In the genomic region with DNA sequence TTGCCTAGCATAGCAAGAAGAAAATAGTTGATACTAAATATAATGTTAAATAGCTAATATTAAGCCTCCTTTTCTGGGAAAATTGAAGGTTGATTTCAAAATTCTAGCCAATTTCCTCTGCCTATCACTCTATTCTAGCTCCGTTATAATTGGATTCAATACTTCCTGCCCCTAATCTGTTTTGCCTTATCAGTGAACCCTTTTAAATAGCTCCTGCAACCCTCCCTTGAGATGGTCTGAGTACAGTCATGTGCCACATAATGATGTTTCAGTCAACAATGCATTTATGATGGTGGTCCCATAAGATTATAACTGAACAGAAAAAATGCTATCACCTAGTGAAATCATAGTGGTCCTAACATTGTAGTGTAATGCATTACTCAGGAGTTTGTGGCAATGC, we compare ENCODE assay signal across 31 cellular contexts.
"Had no signal": no experiment of that assay in that cellular context is flagged by ENCODE, and none has a peak within 500 bp of the region (broad histone marks: within the 10 kb centered on the region; RNA-seq: fewer than 3 reads in every experiment).

No MANE protein-coding gene starts in this region.

- H3K4me3 ChIP-seq: adrenal gland, body of pancreas, breast epithelium had no signal

- H3K27me3 ChIP-seq: adrenal gland, body of pancreas, brain microvascular endothelial cell, breast epithelium had no signal

- H3K36me3 ChIP-seq: adrenal gland, brain microvascular endothelial cell, breast epithelium had no signal

- DNase-seq: activated B cell treated with CpG ODN at 0.5 μM for 24 hours; activated CD4-positive, alpha-beta memory T cell treated with anti-CD3 and anti-CD28 coated beads for 36 hours; activated CD4-positive, alpha-beta T cell treated with anti-CD3 and anti-CD28 coated beads for 4 hours; activated CD4-positive, alpha-beta T cell treated with anti-CD3 and anti-CD28 coated beads, Interleukin-2, amount 10 ng/mL, durations not matched to agents 24 days and 14 days; activated CD4-positive, alpha-beta T cell treated with anti-CD3 and anti-CD28 coated beads, Interleukin-2, amount 50 U/mL, for 1 hour; activated CD4-positive, alpha-beta T cell treated with anti-CD3 and anti-CD28 coated beads, Interleukin-2, amount 50 U/mL, for 4 hours; activated CD4-positive, CD25-positive, alpha-beta regulatory T cell treated with anti-CD3 and anti-CD28 coated beads, Interleukin-2, amount 50 U/mL, for 72 hours; activated CD8-positive, alpha-beta memory T cell treated with anti-CD3 and anti-CD28 coated beads, Interleukin-2, amount 50 U/mL, for 4 hours; activated CD8-positive, alpha-beta T cell treated with anti-CD3 and anti-CD28 coated beads for 36 hours; activated effector memory CD4-positive, alpha-beta T cell treated with anti-CD3 and anti-CD28 coated beads, Interleukin-2, amount 50 U/mL, for 16 hours; activated gamma-delta T cell treated with Interleukin-2 at 50 U/mL for 16 hours; activated naive CD4-positive, alpha-beta T cell; activated naive CD4-positive, alpha-beta T cell treated with anti-CD3 and anti-CD28 coated beads for 36 hours; activated naive CD4-positive, alpha-beta T cell treated with anti-CD3 and anti-CD28 coated beads, Interleukin-2, amount 50 U/mL, for 16 hours; activated naive CD8-positive, alpha-beta T cell treated with anti-CD3 and anti-CD28 coated beads for 36 hours; activated T-cell treated with anti-CD3 and anti-CD28 coated beads for 4 hours; activated T-cell treated with anti-CD3 and anti-CD28 coated beads, Interleukin-2, amount 50 U/mL, for 1 hour; activated T-cell treated with anti-CD3 and anti-CD28 coated beads, Interleukin-2, amount 50 U/mL, for 4 hours; activated T-cell treated with anti-CD3 and anti-CD28 coated beads, Interleukin-2, amount 50 U/mL, for 72 hours; adrenal gland; amniotic stem cell; aorta; body of pancreas; brain microvascular endothelial cell; central memory CD4-positive, alpha-beta T cell; T-helper 2 cell; T-helper 9 cell had no signal

- H3K27ac ChIP-seq: adrenal gland, body of pancreas, brain microvascular endothelial cell, breast epithelium, VCaP had no signal

- H3K9me3 ChIP-seq: adrenal gland, body of pancreas, breast epithelium had no signal

- ATAC-seq: activated CD8-positive, alpha-beta T cell treated with anti-CD3 and anti-CD28 coated beads for 36 hours; activated naive CD4-positive, alpha-beta T cell treated with anti-CD3 and anti-CD28 coated beads, Interleukin-2, amount 50 U/mL, for 72 hours; activated T-cell treated with anti-CD3 and anti-CD28 coated beads, Interleukin-2, amount 50 U/mL, for 4 hours; activated T-cell treated with anti-CD3 and anti-CD28 coated beads, Interleukin-2, amount 50 U/mL, for 72 hours; activated T-helper 17 cell treated with anti-CD3 and anti-CD28 coated beads, Interleukin-2, amount 50 U/mL, for 72 hours; body of pancreas had no signal

- H3K4me1 ChIP-seq: adrenal gland, breast epithelium had no signal
